1 cellular context compared by ENCODE assay signal in the genomic region with DNA sequence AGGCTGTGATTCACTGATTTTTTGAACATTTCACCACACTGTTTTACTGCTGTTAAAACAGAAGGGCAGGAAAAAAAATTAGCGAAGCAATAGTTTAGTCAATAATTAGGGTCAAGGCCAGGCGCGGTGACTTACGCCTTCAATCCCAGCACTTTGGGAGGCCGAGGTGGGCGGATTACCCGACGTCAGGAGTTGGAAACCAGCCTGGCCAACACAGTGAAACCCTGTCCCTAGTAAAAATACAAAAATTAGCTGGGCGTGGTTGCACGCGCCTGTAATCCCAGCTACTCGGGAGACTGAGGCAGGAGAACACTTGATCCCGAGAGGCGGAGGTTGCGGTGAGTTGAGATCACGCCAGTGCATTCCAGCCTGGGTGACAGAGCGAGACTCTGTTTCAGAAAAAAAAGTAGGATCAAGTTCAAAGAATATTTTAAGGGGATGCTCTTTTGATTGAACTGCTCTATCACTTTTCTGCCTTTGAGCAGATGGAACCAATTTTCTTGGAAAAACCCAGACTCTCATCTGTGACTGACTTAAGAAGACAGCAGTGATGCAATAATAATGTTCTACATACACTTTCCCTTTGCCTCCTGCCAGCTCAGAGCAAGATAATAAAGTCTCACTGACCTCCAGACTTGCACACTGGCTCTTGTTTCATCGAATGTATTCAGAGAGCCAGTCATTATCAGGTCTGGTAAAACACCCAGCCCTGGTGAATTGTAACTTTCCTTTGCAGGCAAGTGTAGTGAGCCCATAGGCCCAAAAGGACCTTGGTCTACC.
A peak's percentile ranks its signal among the peaks of the same experiment; 100 is the strongest.
TF ChIP-seq lines count a peak whose summit lies in the region.

No MANE protein-coding gene starts in this region.

TF ChIP-seq in HepG2, 621 proteins besides CTCF, POLR2A, EP300 and RAD21:
- TF ChIP-seq, protein P1, sequence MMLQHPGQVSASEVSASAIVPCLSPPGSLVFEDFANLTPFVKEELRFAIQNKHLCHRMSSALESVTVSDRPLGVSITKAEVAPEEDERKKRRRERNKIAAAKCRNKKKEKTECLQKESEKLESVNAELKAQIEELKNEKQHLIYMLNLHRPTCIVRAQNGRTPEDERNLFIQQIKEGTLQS (CRISPR knock-in tag; IDR thresholded peaks at IDR 0.05): no peak
- TF ChIP-seq NR2F6 (IDR thresholded peaks at IDR 0.05): peak; percentile 17; the same call in 1 of the 2 replicates
- no peak for TF ChIP-seq NR2F6 (CRISPR knock-in tag; IDR thresholded peaks at IDR 0.05)
- TF ChIP-seq ZFY (CRISPR knock-in tag; IDR thresholded peaks at IDR 0.05): peak; percentile 40; the same call in 1 of the 2 replicates
- TF ChIP-seq ZNF788 (CRISPR knock-in tag; IDR thresholded peaks at IDR 0.05; ENCODE audit: borderline replicate concordance): 0 out of 2 replicates have a peak, but pooled peaks have one; percentile 27
- TF ChIP-seq, protein P2, sequence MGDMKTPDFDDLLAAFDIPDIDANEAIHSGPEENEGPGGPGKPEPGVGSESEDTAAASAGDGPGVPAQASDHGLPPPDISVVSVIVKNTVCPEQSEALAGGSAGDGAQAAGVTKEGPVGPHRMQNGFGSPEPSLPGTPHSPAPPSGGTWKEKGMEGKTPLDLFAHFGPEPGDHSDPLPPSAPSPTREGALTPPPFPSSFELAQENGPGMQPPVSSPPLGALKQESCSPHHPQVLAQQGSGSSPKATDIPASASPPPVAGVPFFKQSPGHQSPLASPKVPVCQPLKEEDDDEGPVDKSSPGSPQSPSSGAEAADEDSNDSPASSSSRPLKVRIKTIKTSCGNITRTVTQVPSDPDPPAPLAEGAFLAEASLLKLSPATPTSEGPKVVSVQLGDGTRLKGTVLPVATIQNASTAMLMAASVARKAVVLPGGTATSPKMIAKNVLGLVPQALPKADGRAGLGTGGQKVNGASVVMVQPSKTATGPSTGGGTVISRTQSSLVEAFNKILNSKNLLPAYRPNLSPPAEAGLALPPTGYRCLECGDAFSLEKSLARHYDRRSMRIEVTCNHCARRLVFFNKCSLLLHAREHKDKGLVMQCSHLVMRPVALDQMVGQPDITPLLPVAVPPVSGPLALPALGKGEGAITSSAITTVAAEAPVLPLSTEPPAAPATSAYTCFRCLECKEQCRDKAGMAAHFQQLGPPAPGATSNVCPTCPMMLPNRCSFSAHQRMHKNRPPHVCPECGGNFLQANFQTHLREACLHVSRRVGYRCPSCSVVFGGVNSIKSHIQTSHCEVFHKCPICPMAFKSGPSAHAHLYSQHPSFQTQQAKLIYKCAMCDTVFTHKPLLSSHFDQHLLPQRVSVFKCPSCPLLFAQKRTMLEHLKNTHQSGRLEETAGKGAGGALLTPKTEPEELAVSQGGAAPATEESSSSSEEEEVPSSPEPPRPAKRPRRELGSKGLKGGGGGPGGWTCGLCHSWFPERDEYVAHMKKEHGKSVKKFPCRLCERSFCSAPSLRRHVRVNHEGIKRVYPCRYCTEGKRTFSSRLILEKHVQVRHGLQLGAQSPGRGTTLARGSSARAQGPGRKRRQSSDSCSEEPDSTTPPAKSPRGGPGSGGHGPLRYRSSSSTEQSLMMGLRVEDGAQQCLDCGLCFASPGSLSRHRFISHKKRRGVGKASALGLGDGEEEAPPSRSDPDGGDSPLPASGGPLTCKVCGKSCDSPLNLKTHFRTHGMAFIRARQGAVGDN (CRISPR knock-in tag; IDR thresholded peaks at IDR 0.05): peak; percentile 36
- peak; percentile 47; the same call in 1 of the 2 replicates for TF ChIP-seq CEBPB (IDR thresholded peaks at IDR 0.05; ENCODE audit: borderline replicate concordance, low read depth, low read length)
- no peak for TF ChIP-seq ZNF883 (CRISPR knock-in tag; IDR thresholded peaks at IDR 0.05; ENCODE audit: not compliant biosample characterization)
- peak; percentile 35; the same call in 1 of the 2 replicates for TF ChIP-seq HDAC1 (CRISPR knock-in tag; IDR thresholded peaks at IDR 0.05)
- TF ChIP-seq, protein P3, sequence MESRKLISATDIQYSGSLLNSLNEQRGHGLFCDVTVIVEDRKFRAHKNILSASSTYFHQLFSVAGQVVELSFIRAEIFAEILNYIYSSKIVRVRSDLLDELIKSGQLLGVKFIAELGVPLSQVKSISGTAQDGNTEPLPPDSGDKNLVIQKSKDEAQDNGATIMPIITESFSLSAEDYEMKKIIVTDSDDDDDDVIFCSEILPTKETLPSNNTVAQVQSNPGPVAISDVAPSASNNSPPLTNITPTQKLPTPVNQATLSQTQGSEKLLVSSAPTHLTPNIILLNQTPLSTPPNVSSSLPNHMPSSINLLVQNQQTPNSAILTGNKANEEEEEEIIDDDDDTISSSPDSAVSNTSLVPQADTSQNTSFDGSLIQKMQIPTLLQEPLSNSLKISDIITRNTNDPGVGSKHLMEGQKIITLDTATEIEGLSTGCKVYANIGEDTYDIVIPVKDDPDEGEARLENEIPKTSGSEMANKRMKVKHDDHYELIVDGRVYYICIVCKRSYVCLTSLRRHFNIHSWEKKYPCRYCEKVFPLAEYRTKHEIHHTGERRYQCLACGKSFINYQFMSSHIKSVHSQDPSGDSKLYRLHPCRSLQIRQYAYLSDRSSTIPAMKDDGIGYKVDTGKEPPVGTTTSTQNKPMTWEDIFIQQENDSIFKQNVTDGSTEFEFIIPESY (CRISPR knock-in tag; IDR thresholded peaks at IDR 0.05): peak; percentile 71
- TF ChIP-seq XRCC5 (optimal IDR thresholded peaks at IDR 0.05; ENCODE audit: low read length): no peak
- peak; percentile 61; the same call in 1 of the 2 replicates for TF ChIP-seq ZFX (CRISPR knock-in tag; IDR thresholded peaks at IDR 0.05; ENCODE audit: low read depth)
- TF ChIP-seq, protein P4, sequence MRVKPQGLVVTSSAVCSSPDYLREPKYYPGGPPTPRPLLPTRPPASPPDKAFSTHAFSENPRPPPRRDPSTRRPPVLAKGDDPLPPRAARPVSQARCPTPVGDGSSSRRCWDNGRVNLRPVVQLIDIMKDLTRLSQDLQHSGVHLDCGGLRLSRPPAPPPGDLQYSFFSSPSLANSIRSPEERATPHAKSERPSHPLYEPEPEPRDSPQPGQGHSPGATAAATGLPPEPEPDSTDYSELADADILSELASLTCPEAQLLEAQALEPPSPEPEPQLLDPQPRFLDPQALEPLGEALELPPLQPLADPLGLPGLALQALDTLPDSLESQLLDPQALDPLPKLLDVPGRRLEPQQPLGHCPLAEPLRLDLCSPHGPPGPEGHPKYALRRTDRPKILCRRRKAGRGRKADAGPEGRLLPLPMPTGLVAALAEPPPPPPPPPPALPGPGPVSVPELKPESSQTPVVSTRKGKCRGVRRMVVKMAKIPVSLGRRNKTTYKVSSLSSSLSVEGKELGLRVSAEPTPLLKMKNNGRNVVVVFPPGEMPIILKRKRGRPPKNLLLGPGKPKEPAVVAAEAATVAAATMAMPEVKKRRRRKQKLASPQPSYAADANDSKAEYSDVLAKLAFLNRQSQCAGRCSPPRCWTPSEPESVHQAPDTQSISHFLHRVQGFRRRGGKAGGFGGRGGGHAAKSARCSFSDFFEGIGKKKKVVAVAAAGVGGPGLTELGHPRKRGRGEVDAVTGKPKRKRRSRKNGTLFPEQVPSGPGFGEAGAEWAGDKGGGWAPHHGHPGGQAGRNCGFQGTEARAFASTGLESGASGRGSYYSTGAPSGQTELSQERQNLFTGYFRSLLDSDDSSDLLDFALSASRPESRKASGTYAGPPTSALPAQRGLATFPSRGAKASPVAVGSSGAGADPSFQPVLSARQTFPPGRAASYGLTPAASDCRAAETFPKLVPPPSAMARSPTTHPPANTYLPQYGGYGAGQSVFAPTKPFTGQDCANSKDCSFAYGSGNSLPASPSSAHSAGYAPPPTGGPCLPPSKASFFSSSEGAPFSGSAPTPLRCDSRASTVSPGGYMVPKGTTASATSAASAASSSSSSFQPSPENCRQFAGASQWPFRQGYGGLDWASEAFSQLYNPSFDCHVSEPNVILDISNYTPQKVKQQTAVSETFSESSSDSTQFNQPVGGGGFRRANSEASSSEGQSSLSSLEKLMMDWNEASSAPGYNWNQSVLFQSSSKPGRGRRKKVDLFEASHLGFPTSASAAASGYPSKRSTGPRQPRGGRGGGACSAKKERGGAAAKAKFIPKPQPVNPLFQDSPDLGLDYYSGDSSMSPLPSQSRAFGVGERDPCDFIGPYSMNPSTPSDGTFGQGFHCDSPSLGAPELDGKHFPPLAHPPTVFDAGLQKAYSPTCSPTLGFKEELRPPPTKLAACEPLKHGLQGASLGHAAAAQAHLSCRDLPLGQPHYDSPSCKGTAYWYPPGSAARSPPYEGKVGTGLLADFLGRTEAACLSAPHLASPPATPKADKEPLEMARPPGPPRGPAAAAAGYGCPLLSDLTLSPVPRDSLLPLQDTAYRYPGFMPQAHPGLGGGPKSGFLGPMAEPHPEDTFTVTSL (CRISPR knock-in tag; IDR thresholded peaks at IDR 0.05; ENCODE audit: borderline replicate concordance): peak; percentile 18; the same call in 1 of the 2 replicates
- peak; percentile 41; the same call in 1 of the 2 replicates for TF ChIP-seq CEBPG (CRISPR knock-in tag; IDR thresholded peaks at IDR 0.05)
